ENCODE assay signal across 12 cellular contexts in genomic region chr11:108302121-108302785, GRCh38.
DNase-seq lines count a peak whose midpoint lies in the region; ATAC-seq lines count a peak whose summit lies in the region.
"Had no signal": no experiment of that assay in that cellular context is flagged by ENCODE, and none has a peak within 500 bp of the region (broad histone marks: within the 10 kb centered on the region; RNA-seq: fewer than 3 reads in every experiment).

No MANE protein-coding gene starts in this region.

- peaks cover 7% of the 10 kb centered on the region for H3K4me1 ChIP-seq in GM23248 (ENCODE audit: insufficient read depth)
- H3K4me1 ChIP-seq: sigmoid colon, tibial artery had no signal

- no peaks in the 10 kb centered on the region for H3K9me2 ChIP-seq in GM23248 (ENCODE audit: insufficient read depth)

- ATAC-seq in GM18511 (IDR thresholded peaks at IDR 0.05; ENCODE audit: unreplicated experiment), result peak; percentile 93
- ATAC-seq in GM19328 (IDR thresholded peaks at IDR 0.05; ENCODE audit: unreplicated experiment), result no peak

- peaks cover 64% of the 10 kb centered on the region for H3K36me3 ChIP-seq in GM23248 (ENCODE audit: low read depth)

- H4K20me1 ChIP-seq in GM23248 (ENCODE audit: insufficient read depth), result no peaks in the 10 kb centered on the region

- H3K27me3 ChIP-seq in GM23248 (replicated peaks; ENCODE audit: insufficient read depth), result no peaks in the 10 kb centered on the region
- H3K27me3 ChIP-seq: sigmoid colon, tibial artery had no signal

- no peak overlapping the region for H3K27ac ChIP-seq in GM23248
- H3K27ac ChIP-seq: PC-9, sigmoid colon, tibial artery had no signal

- in situ Hi-C loops in GM23248 (cut with MboI), result no loop called here

- DNase-seq in GM23248, result peak; percentile 44
- peak; percentile 56 for DNase-seq in LHCN-M2 (ENCODE audit: low read depth)
- peak; percentile 51 for DNase-seq in kidney tubule cell (ENCODE audit: low spot score)
- no peak for DNase-seq in NCI-H1436 (lab: John Stamatoyannopoulos, UW)
- no peak for DNase-seq in COLO829 (ENCODE audit: low spot score)
- no peak for DNase-seq in nucleus accumbens (lab: John Stamatoyannopoulos, UW)
- DNase-seq: KG1, PC-9, sigmoid colon, tibial artery had no signal

- WGBS in GM23248 (ENCODE audit: low coverage in 1 of 2, low lambda C conversion rate in 2 of 2, missing lambda C conversion rate in 2 of 2), 2 experiments, result 97 to 100% methylated on average over 1 of the region's 1 CpG

- no peak overlapping the region for H2AFZ ChIP-seq in GM23248
- H2AFZ ChIP-seq: PC-9 had no signal

- H3K9ac ChIP-seq in GM23248, result no peak overlapping the region

- no peaks in the 10 kb centered on the region for H3F3A ChIP-seq in GM23248 (ENCODE audit: insufficient read depth)

- H3K4me2 ChIP-seq in GM23248 (ENCODE audit: unreplicated experiment), result no peak overlapping the region
- H3K4me2 ChIP-seq: PC-9 had no signal

- no peaks in the 10 kb centered on the region for H3K79me2 ChIP-seq in GM23248 (ENCODE audit: insufficient read depth)

- no peak overlapping the region for H3K4me3 ChIP-seq in GM23248
- H3K4me3 ChIP-seq: PC-9, sigmoid colon, tibial artery had no signal

- H3K9me3 ChIP-seq in GM23248 (ENCODE audit: low read depth), result no peaks in the 10 kb centered on the region
- H3K9me3 ChIP-seq: sigmoid colon, tibial artery had no signal

Comparison
In these comparisons a context has a peak if more than half of its experiments do, and no peak if none do; other contexts are left out.
1. DNase-seq: peak in GM23248 (single experiment), LHCN-M2 (single experiment) and kidney tubule cell (single experiment); none in NCI-H1436 (single experiment), COLO829 (single experiment) and nucleus accumbens (0 of 56).